9 cellular contexts compared by ENCODE assay signal in the genomic region with DNA sequence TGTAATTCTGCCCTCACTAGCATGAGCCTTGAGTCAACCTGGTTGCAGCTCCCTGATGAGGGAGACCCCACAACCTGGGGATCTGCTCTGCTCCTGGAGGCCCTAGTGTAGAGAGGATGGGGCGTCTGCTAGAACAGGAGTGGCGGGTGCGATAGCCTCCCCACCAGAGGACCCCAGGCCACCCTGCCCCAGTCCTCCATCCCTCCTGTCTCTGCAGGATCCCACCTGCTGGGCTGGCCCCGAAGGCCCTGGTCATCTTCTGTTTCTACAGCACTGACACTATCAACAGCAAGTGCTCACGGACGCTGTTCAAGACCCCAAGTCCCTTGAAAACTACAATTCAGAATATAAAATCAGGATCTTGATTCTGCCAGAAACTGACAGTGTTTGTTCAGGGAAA. TPM values are rescaled to one million over a fixed set of nuclear protein-coding genes. Genes with fewer than 3 reads are reported as not detected.
"Had no signal": no experiment of that assay in that cellular context is flagged by ENCODE, and none has a peak within 500 bp of the region (broad histone marks: within the 10 kb centered on the region; RNA-seq: fewer than 3 reads in every experiment).

No MANE protein-coding gene starts in this region.

- H3K4me1 ChIP-seq: HAP-1 had no signal

- ATAC-seq: GM23338, HCT116, HepG2, K562 had no signal

- H3K36me3 ChIP-seq: HAP-1 had no signal

- H3K4me3 Mint-ChIP-seq: GM23338, HFFc6 had no signal

- H3K27ac Mint-ChIP-seq: GM23338, HFFc6 had no signal

- H3K4me3 ChIP-seq: GM23338, HAP-1, K562 had no signal

- DNase-seq: HFFc6 had no signal

- H3K27ac ChIP-seq: HL-60 had no signal

- H3K4me1 Mint-ChIP-seq: GM23338 had no signal

RNA-seq across cellular contexts. Expression of a gene that starts 15.2 kb away (rescaled TPM):
- total RNA-seq: GM23338, H1, HepG2, HFFc6, HT1080, K562 had no signal
